8 cellular contexts compared by ENCODE assay signal in the genomic region with DNA sequence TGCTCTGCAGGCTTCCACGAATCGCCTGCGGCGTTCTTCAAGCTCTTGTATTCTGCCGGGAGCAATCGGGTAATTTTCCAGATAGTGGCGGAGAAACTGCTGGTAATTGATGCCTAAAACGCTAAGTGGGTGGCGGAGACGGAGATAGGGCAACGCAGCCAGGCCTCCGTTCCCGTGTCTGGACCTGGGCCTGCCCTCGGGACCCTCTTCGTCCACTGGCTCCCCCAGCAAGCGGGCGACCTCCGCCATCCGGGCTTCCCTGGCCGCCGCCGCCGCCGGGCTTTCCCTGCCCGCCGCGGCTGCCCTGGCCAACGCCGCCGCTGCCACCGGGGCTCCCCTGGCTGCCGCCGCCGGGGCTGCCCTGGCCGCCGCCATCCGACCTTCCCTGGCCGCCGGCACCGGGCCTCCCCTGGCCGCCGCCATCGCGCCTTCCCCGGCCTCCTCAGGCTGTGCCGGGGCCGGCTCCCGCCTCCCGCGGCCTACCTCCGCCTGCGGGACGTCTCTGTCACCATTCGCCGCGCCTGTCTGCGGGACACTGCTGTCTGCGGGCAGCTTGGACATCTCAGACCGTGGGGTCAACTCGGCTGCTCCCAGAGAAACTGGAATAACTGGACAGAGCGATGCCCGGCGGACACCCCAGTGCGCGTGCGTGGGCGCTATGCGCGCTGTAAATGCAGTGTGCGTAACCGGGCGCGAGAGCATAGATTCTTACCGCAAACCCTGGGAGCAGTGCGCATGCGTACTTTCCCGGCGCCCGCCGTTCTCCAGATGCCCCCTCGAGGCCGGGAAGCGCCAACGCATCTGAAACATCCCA. TPM values are rescaled to one million over a fixed set of nuclear protein-coding genes. Genes with fewer than 3 reads are reported as not detected.
DNase-seq lines count a peak whose midpoint lies in the region; ATAC-seq and TF ChIP-seq lines count a peak whose summit lies in the region.

Gene EID2, minus strand, starts transcription at position 643 of the 814 bp plus-strand sequence. Its CDS starts 82 bp downstream, at position 561.

- no peaks in the 10 kb centered on the region for H3K27me3 ChIP-seq in kidney epithelial cell (ENCODE audit: control insufficient read depth, insufficient read depth, low read length)

- peak; percentile 84 for TF ChIP-seq CTCF in choroid plexus epithelial cell (conservative IDR thresholded peaks at IDR 0.05; ENCODE audit: low read depth, low read length)
- peak; percentile 87 for TF ChIP-seq CTCF in kidney epithelial cell (IDR thresholded peaks at IDR 0.05; ENCODE audit: insufficient read depth, low read length, poor library complexity, severe bottlenecking)

- DNase-seq in AML-193 (lab: John Stamatoyannopoulos, UW) = peak; percentile 89 to 92
- DNase-seq in NCI-H510A (lab: John Stamatoyannopoulos, UW) = peak; percentile 83
- peak; percentile 90 to 93 for DNase-seq in activated CD4-positive, alpha-beta T cell treated with anti-CD3 and anti-CD28 coated beads for 24 hours (ENCODE audit: low read depth in 2 of 2)
- DNase-seq in choroid plexus epithelial cell (ENCODE audit: low read depth) = peak; percentile 96
- peak; percentile 73 for DNase-seq in kidney epithelial cell (ENCODE audit: low read depth)
- peak; percentile 93 to 95 for DNase-seq in stimulated activated CD4-positive, alpha-beta T cell treated with anti-CD3 and anti-CD28 coated beads, Interleukin-15, amount 100 ng/mL, for 48 hours (ENCODE audit: low read depth in 2 of 2)

- H3K4me3 ChIP-seq in choroid plexus epithelial cell (ENCODE audit: low read depth, low read length) (peak within 1 kb of the TSS; percentile 98), kidney epithelial cell (ENCODE audit: low read depth, low read length) (peak within 1 kb of the TSS; percentile 99)

- H3K36me3 ChIP-seq in kidney epithelial cell (ENCODE audit: control insufficient read depth, insufficient read depth, low read length) = no peaks in the 10 kb centered on the region

- ATAC-seq in GM19043 (IDR thresholded peaks at IDR 0.05; ENCODE audit: low read depth, unreplicated experiment) (peak; percentile 83), HG03439 (IDR thresholded peaks at IDR 0.05; ENCODE audit: unreplicated experiment) (peak; percentile 89)

RNA-seq across cellular contexts. Expression of gene EID2, which starts in this region (rescaled TPM):
- total RNA-seq in kidney epithelial cell = 11.6 and 14.4 TPM in 2 replicates

Comparison
In these comparisons a context has a peak if more than half of its experiments do, and no peak if none do; other contexts are left out.
1. Peak in every context shown above with its lines: DNase-seq, ATAC-seq and H3K4me3 ChIP-seq.